Comparison of ENCODE assay signal across 10 cellular contexts in genomic region chr18:42274488-42275137, GRCh38.
A peak's percentile ranks its signal among the peaks of the same experiment; 100 is the strongest.
DNase-seq lines count a peak whose midpoint lies in the region; ATAC-seq and TF ChIP-seq lines count a peak whose summit lies in the region.
"Had no signal": no experiment of that assay in that cellular context is flagged by ENCODE, and none has a peak within 500 bp of the region (broad histone marks: within the 10 kb centered on the region; RNA-seq: fewer than 3 reads in every experiment).

No MANE protein-coding gene starts in this region.

- H3K9me3 Mint-ChIP-seq in osteocyte (ENCODE audit: unreplicated experiment), result no peaks in the 10 kb centered on the region
- no peaks in the 10 kb centered on the region for H3K9me3 Mint-ChIP-seq in activated naive CD4-positive, alpha-beta T cell treated with anti-CD3 and anti-CD28 coated beads for 36 hours

- no peaks in the 10 kb centered on the region for H3K9me3 ChIP-seq in T-helper 17 cell (ENCODE audit: control insufficient read depth, low read length, poor library complexity, severe bottlenecking)

- H3K27ac Mint-ChIP-seq in osteocyte (ENCODE audit: unreplicated experiment) (no peak overlapping the region), T-helper 17 cell (no peak overlapping the region)
- no peak overlapping the region for H3K27ac Mint-ChIP-seq in activated naive CD4-positive, alpha-beta T cell treated with anti-CD3 and anti-CD28 coated beads for 36 hours
- H3K27ac Mint-ChIP-seq: B cell had no signal

- peak; percentile 46 for TF ChIP-seq CTCF in astrocyte of the cerebellum (IDR thresholded peaks at IDR 0.05; ENCODE audit: low read depth, low read length, missing control alignments)
- peak; percentile 39 for TF ChIP-seq CTCF in osteocyte (IDR thresholded peaks at IDR 0.05)

- DNase-seq in NCI-H1436 (lab: John Stamatoyannopoulos, UW) (peak; percentile 15), NCI-H1436 treated with DMSO at 0.1 percent for 48 hours (lab: John Stamatoyannopoulos, UW) (no peak), astrocyte of the cerebellum (ENCODE audit: low read depth) (no peak), osteocyte (ENCODE audit: extremely low spot score, unreplicated experiment) (no peak), HPDE6-E6E7 (ENCODE audit: extremely low spot score) (no peak), T-helper 17 cell (no peak)
- no peak for DNase-seq in activated naive CD4-positive, alpha-beta T cell treated with anti-CD3 and anti-CD28 coated beads for 36 hours
- DNase-seq: stimulated activated CD4-positive, alpha-beta T cell treated with anti-CD3 and anti-CD28 coated beads, Interleukin-12 subunit alpha, Interleukin-12 subunit beta, amount 100 ng/mL, for 4 hours had no signal

- no peak for ATAC-seq in T-helper 17 cell

- H3K4me1 Mint-ChIP-seq in osteocyte (ENCODE audit: unreplicated experiment), result no peaks in the 10 kb centered on the region
- peaks cover 5% of the 10 kb centered on the region for H3K4me1 Mint-ChIP-seq in T-helper 17 cell
- no peaks in the 10 kb centered on the region for H3K4me1 Mint-ChIP-seq in activated naive CD4-positive, alpha-beta T cell treated with anti-CD3 and anti-CD28 coated beads for 36 hours (ENCODE audit: low read depth)
- H3K4me1 Mint-ChIP-seq: B cell had no signal

- no peaks in the 10 kb centered on the region for H3K36me3 Mint-ChIP-seq in osteocyte (ENCODE audit: unreplicated experiment)
- no peaks in the 10 kb centered on the region for H3K36me3 Mint-ChIP-seq in T-helper 17 cell (ENCODE audit: low read depth)
- no peaks in the 10 kb centered on the region for H3K36me3 Mint-ChIP-seq in activated naive CD4-positive, alpha-beta T cell treated with anti-CD3 and anti-CD28 coated beads for 36 hours (ENCODE audit: low read depth)

- TF ChIP-seq EP300 in Ishikawa (IDR thresholded peaks at IDR 0.05; ENCODE audit: borderline replicate concordance), result no peak

- CTCF ChIA-PET in activated naive CD4-positive, alpha-beta T cell treated with anti-CD3 and anti-CD28 coated beads for 36 hours (lab: Charles Lee), result interaction anchor here (1.2 kb wide), 1 partner anchor 160 kb away, joined by 3 read pairs; no protein-coding TSS in a partner anchor

- H3K4me3 ChIP-seq in astrocyte of the cerebellum (ENCODE audit: low read depth, low read length), result no peak overlapping the region

- H3K4me3 Mint-ChIP-seq in osteocyte (ENCODE audit: unreplicated experiment), result no peak overlapping the region
- H3K4me3 Mint-ChIP-seq in T-helper 17 cell, result no peak overlapping the region
- no peak overlapping the region for H3K4me3 Mint-ChIP-seq in activated naive CD4-positive, alpha-beta T cell treated with anti-CD3 and anti-CD28 coated beads for 36 hours
- H3K4me3 Mint-ChIP-seq: B cell had no signal

- in situ Hi-C loops in astrocyte of the cerebellum (cut with HindIII; ENCODE audit: low sequenced_read_pairs), result no loop called here

- peak; percentile 14; the same call in 1 of the 2 replicates for TF ChIP-seq RAD21 in Ishikawa (IDR thresholded peaks at IDR 0.05; ENCODE audit: low read depth)

- H3K27me3 Mint-ChIP-seq in osteocyte (ENCODE audit: unreplicated experiment) (peaks cover 4% of the 10 kb centered on the region), T-helper 17 cell (no peaks in the 10 kb centered on the region)
- no peaks in the 10 kb centered on the region for H3K27me3 Mint-ChIP-seq in activated naive CD4-positive, alpha-beta T cell treated with anti-CD3 and anti-CD28 coated beads for 36 hours (ENCODE audit: low read depth)
- H3K27me3 Mint-ChIP-seq: B cell had no signal

- intact Hi-C loops in activated naive CD4-positive, alpha-beta T cell treated with anti-CD3 and anti-CD28 coated beads for 36 hours (cut with micrococcal nuclease), result loop anchor here (1.0 to 2.0 kb wide), 2 partner anchors 160 to 222 kb away; no protein-coding TSS in a partner anchor

TF ChIP-seq in Ishikawa, 13 proteins besides CTCF, POLR2A, EP300 and RAD21:
- TF ChIP-seq TEAD4 (IDR thresholded peaks at IDR 0.05) (no peak), ZBTB7A (IDR thresholded peaks at IDR 0.05; ENCODE audit: low read depth) (no peak), NFIC (IDR thresholded peaks at IDR 0.05) (no peak), YY1 (IDR thresholded peaks at IDR 0.05; ENCODE audit: low read depth) (no peak), TAF1 (IDR thresholded peaks at IDR 0.05; ENCODE audit: low read depth) (no peak), REST (IDR thresholded peaks at IDR 0.05; ENCODE audit: low read depth) (no peak), TCF12 (IDR thresholded peaks at IDR 0.05; ENCODE audit: low read depth) (no peak), MAX (IDR thresholded peaks at IDR 0.05) (no peak), EGR1 (IDR thresholded peaks at IDR 0.05) (no peak)
- TF ChIP-seq, protein P1, sequence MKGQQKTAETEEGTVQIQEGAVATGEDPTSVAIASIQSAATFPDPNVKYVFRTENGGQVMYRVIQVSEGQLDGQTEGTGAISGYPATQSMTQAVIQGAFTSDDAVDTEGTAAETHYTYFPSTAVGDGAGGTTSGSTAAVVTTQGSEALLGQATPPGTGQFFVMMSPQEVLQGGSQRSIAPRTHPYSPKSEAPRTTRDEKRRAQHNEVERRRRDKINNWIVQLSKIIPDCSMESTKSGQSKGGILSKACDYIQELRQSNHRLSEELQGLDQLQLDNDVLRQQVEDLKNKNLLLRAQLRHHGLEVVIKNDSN (IDR thresholded peaks at IDR 0.05), result no peak
